In the genomic region with DNA sequence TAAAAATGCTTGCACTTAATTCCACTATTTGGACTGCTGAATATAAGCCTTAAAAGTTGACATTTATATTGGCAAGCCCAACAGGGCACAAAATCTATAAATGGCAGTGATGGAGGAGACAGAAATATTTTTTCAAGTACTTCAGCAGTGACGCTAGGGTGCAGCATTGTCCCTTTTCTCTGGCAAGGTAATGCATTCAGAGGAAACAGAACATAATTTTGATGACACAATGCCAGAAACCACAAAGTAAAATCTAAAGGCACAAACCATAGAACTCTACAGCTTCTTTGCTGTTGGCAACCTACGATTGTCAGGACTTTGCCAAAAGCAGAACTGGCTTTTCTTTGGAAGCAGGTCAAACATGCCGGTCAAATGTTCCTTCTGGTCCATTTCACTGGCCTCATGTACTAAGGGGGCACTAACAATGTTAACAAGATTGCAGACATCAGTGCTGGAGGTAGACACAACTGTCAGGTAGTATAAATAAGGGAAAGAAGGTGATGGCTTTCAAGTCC, we compare ENCODE assay signal across 8 cellular contexts. TPM values are rescaled to one million over a fixed set of nuclear protein-coding genes. Genes with fewer than 3 reads are reported as not detected.
DNase-seq lines count a peak whose midpoint lies in the region; ATAC-seq and TF ChIP-seq lines count a peak whose summit lies in the region.

No MANE protein-coding gene starts in this region.

- no peak overlapping the region for H3K27ac ChIP-seq in endodermal cell (ENCODE audit: low read depth, low read length)

- H3K27ac Mint-ChIP-seq in endodermal cell, result no peak overlapping the region

- peaks cover 8% of the 10 kb centered on the region for H3K9me3 Mint-ChIP-seq in endodermal cell

- 58 to 79% methylated on average over 3 of the region's 3 CpGs for WGBS in endodermal cell (ENCODE audit: insufficient coverage in 1 of 2, insufficient read length in 1 of 2), 2 experiments

- H3K4me3 ChIP-seq in endodermal cell (ENCODE audit: low read length), result no peak overlapping the region

- peak; percentile 56 for ATAC-seq in GM19372 (IDR thresholded peaks at IDR 0.05; ENCODE audit: low read depth, unreplicated experiment)
- peak; percentile 33 for ATAC-seq in HG03558 (IDR thresholded peaks at IDR 0.05; ENCODE audit: extremely low read depth, unreplicated experiment)

- H3K27me3 ChIP-seq in endodermal cell (ENCODE audit: control insufficient read depth, insufficient read depth, low read length, poor library complexity, severe bottlenecking), result no peaks in the 10 kb centered on the region

- peak; percentile 80 for TF ChIP-seq CTCF in endodermal cell (conservative IDR thresholded peaks at IDR 0.05)

- no peaks in the 10 kb centered on the region for H3K27me3 Mint-ChIP-seq in endodermal cell (ENCODE audit: insufficient read depth)

- H3K4me3 Mint-ChIP-seq in endodermal cell, result no peak overlapping the region

- peaks cover 21% of the 10 kb centered on the region for H3K36me3 ChIP-seq in endodermal cell (ENCODE audit: control insufficient read depth, insufficient read depth, low read length)

- no peaks in the 10 kb centered on the region for H3K4me1 ChIP-seq in endodermal cell (ENCODE audit: control insufficient read depth, insufficient read depth, low read length)

- H3K9me3 ChIP-seq in endodermal cell (ENCODE audit: control insufficient read depth, low read length), result peaks cover 10% of the 10 kb centered on the region

- peak; percentile 88 for DNase-seq in CD1c-positive myeloid dendritic cell (ENCODE audit: extremely low spot score)
- DNase-seq in NOMO-1 treated with DMSO at 0.1 percent for 48 hours (lab: John Stamatoyannopoulos, UW; ENCODE audit: unreplicated experiment), result peak; percentile 100
- peak; percentile 80 for DNase-seq in activated CD8-positive, alpha-beta memory T cell treated with anti-CD3 and anti-CD28 coated beads for 24 hours
- DNase-seq in endodermal cell, result peak; percentile 71
- DNase-seq in mucosa of gallbladder (ENCODE audit: low spot score), result peak; percentile 65
- peak; percentile 41 for DNase-seq in stimulated activated CD8-positive, alpha-beta memory T cell treated with anti-CD3 and anti-CD28 coated beads, Interleukin-7, amount 100 ng/mL, for 24 hours (ENCODE audit: low read depth)

- H3K4me1 Mint-ChIP-seq in endodermal cell, result peaks cover 16% of the 10 kb centered on the region

- H3K36me3 Mint-ChIP-seq in endodermal cell (ENCODE audit: low read depth), result peaks cover 12% of the 10 kb centered on the region

- no peak overlapping the region for H3K9ac ChIP-seq in endodermal cell (ENCODE audit: extremely low read depth, low read length, poor library complexity, severe bottlenecking)

RNA-seq across cellular contexts. Expression of a gene that starts 30.9 kb away (rescaled TPM):
- total RNA-seq in endodermal cell (10 to 100 TPM; 35.9 to 38.2 TPM), mucosa of gallbladder (19.5 TPM)
- polyA plus RNA-seq in endodermal cell (2013, experiment 1 of 2), result 32.7 TPM
- polyA plus RNA-seq in endodermal cell (2013, experiment 2 of 2), result 33.2 TPM

Comparison
In these comparisons a context has a peak if more than half of its experiments do, and no peak if none do; other contexts are left out.
1. DNase-seq: peak in every context shown above with its lines; median percentile 100 in NOMO-1 treated with DMSO at 0.1 percent for 48 hours; 88 in CD1c-positive myeloid dendritic cell; 80 in activated CD8-positive, alpha-beta memory T cell treated with anti-CD3 and anti-CD28 coated beads for 24 hours; 71 in endodermal cell; 65 in mucosa of gallbladder; 41 in stimulated activated CD8-positive, alpha-beta memory T cell treated with anti-CD3 and anti-CD28 coated beads, Interleukin-7, amount 100 ng/mL, for 24 hours.